14 cellular contexts compared by ENCODE assay signal in genomic region chr3:69821133-69821532, GRCh38.
"Had no signal": no experiment of that assay in that cellular context is flagged by ENCODE, and none has a peak within 500 bp of the region (broad histone marks: within the 10 kb centered on the region; RNA-seq: fewer than 3 reads in every experiment).

No MANE protein-coding gene starts in this region.

- H3K4me3 Mint-ChIP-seq: activated CD4-positive, alpha-beta T cell treated with anti-CD3 and anti-CD28 coated beads, Interleukin-2, amount 10 ng/mL, durations not matched to agents 7 days and 5 days; activated naive CD4-positive, alpha-beta T cell treated with anti-CD3 and anti-CD28 coated beads, Interleukin-2, amount 10 ng/mL, durations not matched to agents 7 days and 5 days; T-helper 1 cell treated with Interleukin-12 subunit alpha and Interleukin-12 subunit beta and Interleukin-4 antibody, amounts not matched to agents 30 μg/mL and 1 μg/mL, for 36 hours; type B pancreatic cell; WTC11 had no signal

- H3K27ac Mint-ChIP-seq: activated CD4-positive, alpha-beta T cell treated with anti-CD3 and anti-CD28 coated beads, Interleukin-2, amount 10 ng/mL, durations not matched to agents 7 days and 5 days; activated naive CD4-positive, alpha-beta T cell treated with anti-CD3 and anti-CD28 coated beads, Interleukin-2, amount 10 ng/mL, durations not matched to agents 7 days and 5 days; activated T-helper 2 cell treated with anti-CD3 and anti-CD28 coated beads, Interferon-gamma antibody, Interleukin-2, Interleukin-4, amounts not matched to agents 10 μg/mL and 5 μg/mL and 100 μg/mL, durations not matched to agents 14 hours and 24 hours and 36 hours; T-helper 1 cell treated with Interleukin-12 subunit alpha and Interleukin-12 subunit beta and Interleukin-4 antibody, amounts not matched to agents 30 μg/mL and 1 μg/mL, for 36 hours; type B pancreatic cell; WTC11 had no signal

- H3K9me3 Mint-ChIP-seq: activated CD4-positive, alpha-beta T cell treated with anti-CD3 and anti-CD28 coated beads, Interleukin-2, amount 10 ng/mL, durations not matched to agents 7 days and 5 days; activated naive CD4-positive, alpha-beta T cell treated with anti-CD3 and anti-CD28 coated beads, Interleukin-2, amount 10 ng/mL, durations not matched to agents 7 days and 5 days; activated T-helper 2 cell treated with anti-CD3 and anti-CD28 coated beads, Interferon-gamma antibody, Interleukin-2, Interleukin-4, amounts not matched to agents 10 μg/mL and 5 μg/mL and 100 μg/mL, durations not matched to agents 14 hours and 24 hours and 36 hours; T-helper 1 cell treated with Interleukin-12 subunit alpha and Interleukin-12 subunit beta and Interleukin-4 antibody, amounts not matched to agents 30 μg/mL and 1 μg/mL, for 36 hours; type B pancreatic cell; WTC11 had no signal

- H3K36me3 Mint-ChIP-seq: activated naive CD4-positive, alpha-beta T cell treated with anti-CD3 and anti-CD28 coated beads, Interleukin-2, amount 10 ng/mL, durations not matched to agents 7 days and 5 days; type B pancreatic cell; WTC11 had no signal

- H3K27me3 Mint-ChIP-seq: activated naive CD4-positive, alpha-beta T cell treated with anti-CD3 and anti-CD28 coated beads, Interleukin-2, amount 10 ng/mL, durations not matched to agents 7 days and 5 days; type B pancreatic cell had no signal

- H3K4me1 Mint-ChIP-seq: activated CD4-positive, alpha-beta T cell treated with anti-CD3 and anti-CD28 coated beads, Interleukin-2, amount 10 ng/mL, durations not matched to agents 7 days and 5 days; activated naive CD4-positive, alpha-beta T cell treated with anti-CD3 and anti-CD28 coated beads, Interleukin-2, amount 10 ng/mL, durations not matched to agents 7 days and 5 days; WTC11 had no signal

- DNase-seq: activated CD4-positive, alpha-beta T cell treated with anti-CD3 and anti-CD28 coated beads, Interleukin-2, amount 10 ng/mL, durations not matched to agents 7 days and 5 days; activated naive CD4-positive, alpha-beta T cell treated with anti-CD3 and anti-CD28 coated beads, Interleukin-2, amount 10 ng/mL, durations not matched to agents 7 days and 5 days; activated T-cell treated with anti-CD3 and anti-CD28 coated beads for 4 hours; body of pancreas; esophagus squamous epithelium; foreskin fibroblast; heart left ventricle; mesenchymal stem cell; pancreas; small intestine had no signal
